Comparison of ENCODE assay signal across 1 cellular context in genomic region chr2:207768168-207768890, GRCh38.
TF ChIP-seq lines count a peak whose summit lies in the region.

No MANE protein-coding gene starts in this region.

TF ChIP-seq in HepG2, 621 proteins besides CTCF, POLR2A, EP300 and RAD21 (continued from another document and continues in another):
- TF ChIP-seq CCDC6 (CRISPR knock-in tag; IDR thresholded peaks at IDR 0.05) (no peak; the same call in 1 of the 2 replicates), ZNF784 (CRISPR knock-in tag; IDR thresholded peaks at IDR 0.05; ENCODE audit: borderline replicate concordance) (peak; percentile 66), ZNF142 (CRISPR knock-in tag; IDR thresholded peaks at IDR 0.05) (peak; percentile 68; the same call in 1 of the 2 replicates), SPEN (CRISPR knock-in tag; IDR thresholded peaks at IDR 0.05; ENCODE audit: low read depth) (peak; percentile 61), SIX4 (CRISPR knock-in tag; IDR thresholded peaks at IDR 0.05) (no peak), ZNF430 (CRISPR knock-in tag; IDR thresholded peaks at IDR 0.05) (peak; percentile 79; the same call in 1 of the 2 replicates), KLF12 (CRISPR knock-in tag; IDR thresholded peaks at IDR 0.05; ENCODE audit: borderline replicate concordance) (0 out of 2 replicates have a peak, but pooled peaks have one; percentile 56), PBX2 (CRISPR knock-in tag; IDR thresholded peaks at IDR 0.05) (no peak), ZNF530 (CRISPR knock-in tag; IDR thresholded peaks at IDR 0.05; ENCODE audit: low read depth) (0 out of 2 replicates have a peak, but pooled peaks have one; percentile 76), ZNF468 (CRISPR knock-in tag; IDR thresholded peaks at IDR 0.05) (no peak), ZNF18 (CRISPR knock-in tag; IDR thresholded peaks at IDR 0.05; ENCODE audit: insufficient replicate concordance) (peak; percentile 37), ZNF607 (CRISPR knock-in tag; IDR thresholded peaks at IDR 0.05; ENCODE audit: borderline replicate concordance) (0 out of 2 replicates have a peak, but pooled peaks have one; percentile 18), ZNF138 (CRISPR knock-in tag; IDR thresholded peaks at IDR 0.05; ENCODE audit: low read depth) (peak; percentile 89), REL (CRISPR knock-in tag; conservative IDR thresholded peaks at IDR 0.05) (peak; percentile 56; the same call in 1 of the 2 replicates), DNMT1 (CRISPR knock-in tag; IDR thresholded peaks at IDR 0.05) (0 out of 2 replicates have a peak, but pooled peaks have one; percentile 20), SMC3 (IDR thresholded peaks at IDR 0.05; ENCODE audit: low read length) (no peak), MYC (CRISPR knock-in tag; IDR thresholded peaks at IDR 0.05; ENCODE audit: borderline replicate concordance) (peak; percentile 61), GRHL1 (CRISPR knock-in tag; conservative IDR thresholded peaks at IDR 0.05) (no peak), DMAP1 (CRISPR knock-in tag; IDR thresholded peaks at IDR 0.05) (peak; percentile 23), ZBTB43 (CRISPR knock-in tag; conservative IDR thresholded peaks at IDR 0.05) (peak; percentile 83), ARNT2 (CRISPR knock-in tag; IDR thresholded peaks at IDR 0.05; ENCODE audit: low read depth) (peak; percentile 69), ZSCAN29 (CRISPR knock-in tag; conservative IDR thresholded peaks at IDR 0.05) (peak; percentile 61; the same call in 1 of the 2 replicates), PHF21A (CRISPR knock-in tag; IDR thresholded peaks at IDR 0.05) (peak; percentile 24; the same call in 1 of the 2 replicates), RERE (CRISPR knock-in tag; IDR thresholded peaks at IDR 0.05; ENCODE audit: low read depth) (no peak), ZNF746 (CRISPR knock-in tag; IDR thresholded peaks at IDR 0.05) (no peak), MTA3 (CRISPR knock-in tag; IDR thresholded peaks at IDR 0.05) (no peak), TIGD3 (CRISPR knock-in tag; IDR thresholded peaks at IDR 0.05; ENCODE audit: borderline replicate concordance) (peak; percentile 90; the same call in 1 of the 2 replicates), NR2F1 (CRISPR knock-in tag; IDR thresholded peaks at IDR 0.05) (no peak), FOXK2 (IDR thresholded peaks at IDR 0.05) (no peak), HBP1 (CRISPR knock-in tag; IDR thresholded peaks at IDR 0.05; ENCODE audit: low read depth) (no peak; the same call in 1 of the 2 replicates), ZNF704 (CRISPR knock-in tag; IDR thresholded peaks at IDR 0.05; ENCODE audit: borderline replicate concordance) (peak; percentile 71; the same call in 1 of the 2 replicates), PCBP2 (optimal IDR thresholded peaks at IDR 0.05; ENCODE audit: low read depth, low read length, poor library complexity, severe bottlenecking) (no peak), CBFB (CRISPR knock-in tag; IDR thresholded peaks at IDR 0.05) (0 out of 2 replicates have a peak, but pooled peaks have one; percentile 11)
